Comparison of ENCODE assay signal across 21 cellular contexts in the genomic region with DNA sequence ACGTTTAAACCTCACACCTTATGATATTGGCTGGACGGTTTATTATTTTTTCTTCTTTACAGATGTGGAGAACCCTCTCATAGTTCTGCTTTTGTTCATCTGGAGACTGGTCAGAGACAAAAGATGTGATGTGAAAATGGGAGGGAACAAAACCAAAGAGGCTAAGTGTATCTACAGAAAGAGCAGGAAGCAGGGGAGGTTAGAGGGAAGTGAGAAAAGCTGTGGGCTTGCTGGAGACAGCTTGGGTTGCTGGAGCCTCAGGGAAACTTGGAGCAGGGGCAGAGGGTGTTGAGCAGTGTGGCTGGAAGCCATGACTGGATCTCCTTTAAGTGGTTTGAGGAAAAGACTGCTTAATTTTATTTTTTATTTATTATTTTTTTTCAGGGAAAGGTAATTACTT.
"Had no signal": no experiment of that assay in that cellular context is flagged by ENCODE, and none has a peak within 500 bp of the region (broad histone marks: within the 10 kb centered on the region; RNA-seq: fewer than 3 reads in every experiment).

No MANE protein-coding gene starts in this region.

- H3K27ac ChIP-seq: gastroesophageal sphincter, heart right ventricle, pancreas, testis, upper lobe of left lung had no signal

- H3K4me3 ChIP-seq: gastroesophageal sphincter, heart right ventricle, pancreas, smooth muscle cell, testis, upper lobe of left lung had no signal

- H3K4me1 ChIP-seq: gastroesophageal sphincter, heart right ventricle, pancreas, testis had no signal

- DNase-seq: activated CD4-positive, alpha-beta T cell treated with anti-CD3 and anti-CD28 coated beads, Interleukin-2, amount 50 U/mL, for 1 hour; activated CD8-positive, alpha-beta memory T cell treated with anti-CD3 and anti-CD28 coated beads, Interleukin-2, amount 50 U/mL, for 4 hours; activated effector memory CD4-positive, alpha-beta T cell treated with Interleukin-2 at 50 U/mL for 16 hours; activated naive CD4-positive, alpha-beta T cell treated with anti-CD3 and anti-CD28 coated beads, Interleukin-2, amount 50 U/mL, for 16 hours; activated T-cell treated with anti-CD3 and anti-CD28 coated beads, Interleukin-2, amount 50 U/mL, for 4 hours; aorta; cortex of kidney; heart right ventricle; immature natural killer cell; left ventricle myocardium superior; mesendoderm; naive thymus-derived CD8-positive, alpha-beta T cell; pancreas; stimulated activated CD4-positive, alpha-beta T cell treated with anti-CD3 and anti-CD28 coated beads, Interleukin-4, amount 100 ng/mL, for 24 hours; testis; upper lobe of left lung had no signal

- H3K4me2 ChIP-seq: smooth muscle cell had no signal

- H3K36me3 ChIP-seq: gastroesophageal sphincter, heart right ventricle, pancreas, upper lobe of left lung had no signal

- H3K9me3 ChIP-seq: gastroesophageal sphincter, heart right ventricle, pancreas, testis, upper lobe of left lung had no signal

- ATAC-seq: activated CD4-positive, CD25-positive, alpha-beta regulatory T cell treated with anti-CD3 and anti-CD28 coated beads, Interleukin-2, amount 50 U/mL, for 24 hours; activated T-cell treated with anti-CD3 and anti-CD28 coated beads, Interleukin-2, amount 50 U/mL, for 4 hours; gastroesophageal sphincter; heart right ventricle; left ventricle myocardium superior; naive thymus-derived CD8-positive, alpha-beta T cell; pancreas; sciatic nerve; stimulated activated effector memory CD8-positive, alpha-beta T cell treated with anti-CD3 and anti-CD28 coated beads, Interleukin-12 subunit alpha, Interleukin-12 subunit beta, amount 100 ng/mL, for 72 hours had no signal

- H3K27me3 ChIP-seq: gastroesophageal sphincter, heart right ventricle, pancreas, testis, upper lobe of left lung had no signal
